Comparison of ENCODE assay signal across 14 cellular contexts in genomic region chr2:213766062-213766461, GRCh38.
DNase-seq lines count a peak whose midpoint lies in the region; ATAC-seq and TF ChIP-seq lines count a peak whose summit lies in the region.
"Had no signal": no experiment of that assay in that cellular context is flagged by ENCODE, and none has a peak within 500 bp of the region (broad histone marks: within the 10 kb centered on the region; RNA-seq: fewer than 3 reads in every experiment).

No MANE protein-coding gene starts in this region.

- no peak for TF ChIP-seq RAD21 in IMR-90 (IDR thresholded peaks at IDR 0.05; ENCODE audit: low read length)

- peak overlapping the region; percentile 70; the same call in 1 of the 2 replicates for H2BK120ac ChIP-seq in IMR-90 (ENCODE audit: low read depth, low read length)

- no peak overlapping the region for H4K5ac ChIP-seq in IMR-90 (ENCODE audit: low read depth, low read length)

- no peaks in the 10 kb centered on the region for H3K79me1 ChIP-seq in IMR-90 (ENCODE audit: low read depth in 1 of 2, low read length in 2 of 2)

- TF ChIP-seq POLR2A in GM18505 (IDR thresholded peaks at IDR 0.05; ENCODE audit: borderline replicate concordance, extremely low read depth, insufficient read depth, insufficient read length) = no peak
- no peak for TF ChIP-seq POLR2A in IMR-90 (IDR thresholded peaks at IDR 0.05; ENCODE audit: low read depth, low read length)

- H3K4ac ChIP-seq in IMR-90 (ENCODE audit: low read depth, low read length) = no peak overlapping the region

- POLR2A ChIA-PET in IMR-90 (lab: Charles Lee; ENCODE audit: unreplicated experiment) = no interaction called here

- DNase-seq in IMR-90 (no peak), left lung (no peak), Kasumi-1 (lab: John Stamatoyannopoulos, UW) (no peak), NCI-H526 treated with DMSO at 0.1 percent for 48 hours (lab: John Stamatoyannopoulos, UW) (no peak)
- no peak for DNase-seq in activated naive CD8-positive, alpha-beta T cell treated with anti-CD3 and anti-CD28 coated beads for 36 hours
- DNase-seq: activated CD8-positive, alpha-beta T cell treated with anti-CD3 and anti-CD28 coated beads for 36 hours; adrenal gland; NCI-H345 had no signal

- no peak overlapping the region for H3K23ac ChIP-seq in IMR-90 (ENCODE audit: low read depth, low read length)

- H3K4me3 Mint-ChIP-seq in activated naive CD8-positive, alpha-beta T cell treated with anti-CD3 and anti-CD28 coated beads for 36 hours = no peak overlapping the region
- H3K4me3 Mint-ChIP-seq: activated CD8-positive, alpha-beta T cell treated with anti-CD3 and anti-CD28 coated beads for 36 hours; CD4-positive, CD25-positive, alpha-beta regulatory T cell had no signal

- H3K4me2 ChIP-seq in IMR-90 (ENCODE audit: low read depth, low read length) = peak overlapping the region; percentile 85; the same call in 1 of the 2 replicates

- H3K4me1 ChIP-seq in IMR-90 (ENCODE audit: control insufficient read depth, insufficient read depth, low read length) = no peaks in the 10 kb centered on the region
- H3K4me1 ChIP-seq in left lung = no peaks in the 10 kb centered on the region
- H3K4me1 ChIP-seq: adrenal gland had no signal

- no peak overlapping the region for H3K56ac ChIP-seq in IMR-90 (ENCODE audit: extremely low read depth, insufficient read depth, low read length)

- no peaks in the 10 kb centered on the region for H3K36me3 Mint-ChIP-seq in activated naive CD8-positive, alpha-beta T cell treated with anti-CD3 and anti-CD28 coated beads for 36 hours
- H3K36me3 Mint-ChIP-seq: CD4-positive, CD25-positive, alpha-beta regulatory T cell had no signal

- H3K14ac ChIP-seq in IMR-90 (replicated peaks; ENCODE audit: low read depth, low read length) = no peak overlapping the region

- H3K4me1 Mint-ChIP-seq in activated naive CD8-positive, alpha-beta T cell treated with anti-CD3 and anti-CD28 coated beads for 36 hours = peaks cover 3% of the 10 kb centered on the region

- H3K27me3 ChIP-seq in IMR-90 (ENCODE audit: control insufficient read depth, insufficient read depth, low read length) (no peaks in the 10 kb centered on the region), left lung (no peaks in the 10 kb centered on the region)
- H3K27me3 ChIP-seq: adrenal gland had no signal

- no peaks in the 10 kb centered on the region for H4K20me1 ChIP-seq in IMR-90 (ENCODE audit: insufficient read depth, low read length)

- intact Hi-C loops in IMR-90 (cut with micrococcal nuclease) = no loop called here
- intact Hi-C loops in left lung (cut with DNase I) = no loop called here

- H3K18ac ChIP-seq in IMR-90 (ENCODE audit: low read depth, low read length) = no peak overlapping the region

- TF ChIP-seq CTCF in IMR-90 (conservative IDR thresholded peaks at IDR 0.05; ENCODE audit: low read depth, low read length) (no peak), left lung (IDR thresholded peaks at IDR 0.05) (no peak)

- no peak overlapping the region for H3K27ac ChIP-seq in IMR-90 (ENCODE audit: insufficient read depth, low read length)
- H3K27ac ChIP-seq in left lung = no peak overlapping the region
- H3K27ac ChIP-seq: adrenal gland, SK-N-MC had no signal

- no peak overlapping the region for H4K8ac ChIP-seq in IMR-90 (ENCODE audit: low read depth in 2 of 2, low read length in 2 of 2)

- no peak overlapping the region for H2BK5ac ChIP-seq in IMR-90 (ENCODE audit: low read depth, low read length, poor library complexity, severe bottlenecking)

- no peak overlapping the region for H2BK15ac ChIP-seq in IMR-90 (ENCODE audit: low read depth, low read length)

- H3K27me3 Mint-ChIP-seq in activated naive CD8-positive, alpha-beta T cell treated with anti-CD3 and anti-CD28 coated beads for 36 hours = no peaks in the 10 kb centered on the region
- H3K27me3 Mint-ChIP-seq: activated CD8-positive, alpha-beta T cell treated with anti-CD3 and anti-CD28 coated beads for 36 hours; IgD-negative memory B cell had no signal

- dilution Hi-C loops in IMR-90 (cut with HindIII; ENCODE audit: low sequenced_read_pairs, unreplicated experiment) = no loop called here

- H2BK20ac ChIP-seq in IMR-90 (ENCODE audit: low read depth, low read length) = no peak overlapping the region

- ATAC-seq in GM18505 (IDR thresholded peaks at IDR 0.05; ENCODE audit: unreplicated experiment) (peak; percentile 29), GM19467 (IDR thresholded peaks at IDR 0.05; ENCODE audit: unreplicated experiment) (peak; percentile 31), HG02943 (IDR thresholded peaks at IDR 0.05; ENCODE audit: low read depth, unreplicated experiment) (peak; percentile 34), IMR-90 (ENCODE audit: low read depth) (no peak), left lung (no peak)

- no peak overlapping the region for H2AFZ ChIP-seq in IMR-90 (replicated peaks; ENCODE audit: low read length, poor library complexity)

- H3K27ac Mint-ChIP-seq in activated naive CD8-positive, alpha-beta T cell treated with anti-CD3 and anti-CD28 coated beads for 36 hours = no peak overlapping the region
- H3K27ac Mint-ChIP-seq: activated CD8-positive, alpha-beta T cell treated with anti-CD3 and anti-CD28 coated beads for 36 hours; CD4-positive, CD25-positive, alpha-beta regulatory T cell had no signal

- WGBS in IMR-90 (ENCODE audit: extremely low coverage in 2 of 2, insufficient read length in 1 of 2), 2 experiments = no CpG with 5 or more reads among the region's 1 CpG

- H2AK5ac ChIP-seq in IMR-90 (ENCODE audit: low read depth, low read length) = no peak overlapping the region

- no peak overlapping the region for H3K9ac ChIP-seq in IMR-90 (ENCODE audit: low read depth, low read length)

- no peak overlapping the region for H4K91ac ChIP-seq in IMR-90 (ENCODE audit: insufficient read depth, low read depth, low read length)

- BruUV-seq in IMR-90 (replicated peaks; lab: Mats Ljungman, UMichigan) = no TSS peak

- no peaks in the 10 kb centered on the region for H3K36me3 ChIP-seq in IMR-90 (ENCODE audit: control insufficient read depth, insufficient read depth, low read length)
- H3K36me3 ChIP-seq in left lung = no peaks in the 10 kb centered on the region
- H3K36me3 ChIP-seq: adrenal gland had no signal

- H3K9me3 ChIP-seq in IMR-90 (ENCODE audit: control insufficient read depth, insufficient read depth, low read length) = no peaks in the 10 kb centered on the region
- no peaks in the 10 kb centered on the region for H3K9me3 ChIP-seq in left lung
- H3K9me3 ChIP-seq: adrenal gland had no signal

- in situ Hi-C loops in IMR-90 (cut with MboI; ENCODE audit: low sequenced_read_pairs) = no loop called here

- no peaks in the 10 kb centered on the region for H3K9me1 ChIP-seq in IMR-90 (ENCODE audit: insufficient read depth, low read length)

- no peak overlapping the region for H2AK9ac ChIP-seq in IMR-90 (replicated peaks; ENCODE audit: low read depth, low read length, poor library complexity)

- CTCF ChIA-PET in IMR-90 (lab: Yijun Ruan, JAX) = interaction anchor here (1.0 kb wide), 1 partner anchor 10 kb away, joined by 4 read pairs; no protein-coding TSS in a partner anchor

- no peaks in the 10 kb centered on the region for H3K9me3 Mint-ChIP-seq in activated naive CD8-positive, alpha-beta T cell treated with anti-CD3 and anti-CD28 coated beads for 36 hours
- H3K9me3 Mint-ChIP-seq: activated CD8-positive, alpha-beta T cell treated with anti-CD3 and anti-CD28 coated beads for 36 hours; CD4-positive, CD25-positive, alpha-beta regulatory T cell had no signal

- H3K4me3 ChIP-seq in IMR-90 (ENCODE audit: insufficient read depth, low read depth, low read length) (no peak overlapping the region), left lung (no peak overlapping the region)
- H3K4me3 ChIP-seq: adrenal gland, SK-N-MC had no signal

TF ChIP-seq in IMR-90, 13 proteins besides CTCF, POLR2A, EP300 and RAD21:
- TF ChIP-seq CHD1 (IDR thresholded peaks at IDR 0.05; ENCODE audit: low read depth, low read length) (no peak), CEBPB (IDR thresholded peaks at IDR 0.05; ENCODE audit: low read depth, low read length) (no peak), NFE2L2 (IDR thresholded peaks at IDR 0.05; ENCODE audit: low read depth, low read length) (no peak), MXI1 (IDR thresholded peaks at IDR 0.05; ENCODE audit: borderline replicate concordance, low read depth, low read length) (no peak), MAZ (IDR thresholded peaks at IDR 0.05; ENCODE audit: borderline replicate concordance, low read depth, low read length) (no peak), RCOR1 (IDR thresholded peaks at IDR 0.05; ENCODE audit: insufficient replicate concordance, low read length) (no peak), FOS (IDR thresholded peaks at IDR 0.05; ENCODE audit: low read depth, low read length) (no peak), MAFK (IDR thresholded peaks at IDR 0.05; ENCODE audit: low read depth, low read length) (no peak), ELK1 (IDR thresholded peaks at IDR 0.05; ENCODE audit: borderline replicate concordance, low read depth, low read length) (no peak), SMC3 (IDR thresholded peaks at IDR 0.05; ENCODE audit: low read depth, low read length) (no peak), RFX5 (IDR thresholded peaks at IDR 0.05; ENCODE audit: low read depth, low read length) (no peak), BHLHE40 (IDR thresholded peaks at IDR 0.05; ENCODE audit: low read depth, low read length) (no peak)
- TF ChIP-seq, protein P1, sequence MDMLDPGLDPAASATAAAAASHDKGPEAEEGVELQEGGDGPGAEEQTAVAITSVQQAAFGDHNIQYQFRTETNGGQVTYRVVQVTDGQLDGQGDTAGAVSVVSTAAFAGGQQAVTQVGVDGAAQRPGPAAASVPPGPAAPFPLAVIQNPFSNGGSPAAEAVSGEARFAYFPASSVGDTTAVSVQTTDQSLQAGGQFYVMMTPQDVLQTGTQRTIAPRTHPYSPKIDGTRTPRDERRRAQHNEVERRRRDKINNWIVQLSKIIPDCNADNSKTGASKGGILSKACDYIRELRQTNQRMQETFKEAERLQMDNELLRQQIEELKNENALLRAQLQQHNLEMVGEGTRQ (IDR thresholded peaks at IDR 0.05; ENCODE audit: low read depth, low read length) = no peak

Comparison
In these comparisons a context has a peak if more than half of its experiments do, and no peak if none do; other contexts are left out.
1. ATAC-seq: peak in GM18505 (single experiment), GM19467 (single experiment) and HG02943 (single experiment); none in IMR-90 (single experiment) and left lung (single experiment).